Comparison of ENCODE assay signal across 1 cellular context in the genomic region with DNA sequence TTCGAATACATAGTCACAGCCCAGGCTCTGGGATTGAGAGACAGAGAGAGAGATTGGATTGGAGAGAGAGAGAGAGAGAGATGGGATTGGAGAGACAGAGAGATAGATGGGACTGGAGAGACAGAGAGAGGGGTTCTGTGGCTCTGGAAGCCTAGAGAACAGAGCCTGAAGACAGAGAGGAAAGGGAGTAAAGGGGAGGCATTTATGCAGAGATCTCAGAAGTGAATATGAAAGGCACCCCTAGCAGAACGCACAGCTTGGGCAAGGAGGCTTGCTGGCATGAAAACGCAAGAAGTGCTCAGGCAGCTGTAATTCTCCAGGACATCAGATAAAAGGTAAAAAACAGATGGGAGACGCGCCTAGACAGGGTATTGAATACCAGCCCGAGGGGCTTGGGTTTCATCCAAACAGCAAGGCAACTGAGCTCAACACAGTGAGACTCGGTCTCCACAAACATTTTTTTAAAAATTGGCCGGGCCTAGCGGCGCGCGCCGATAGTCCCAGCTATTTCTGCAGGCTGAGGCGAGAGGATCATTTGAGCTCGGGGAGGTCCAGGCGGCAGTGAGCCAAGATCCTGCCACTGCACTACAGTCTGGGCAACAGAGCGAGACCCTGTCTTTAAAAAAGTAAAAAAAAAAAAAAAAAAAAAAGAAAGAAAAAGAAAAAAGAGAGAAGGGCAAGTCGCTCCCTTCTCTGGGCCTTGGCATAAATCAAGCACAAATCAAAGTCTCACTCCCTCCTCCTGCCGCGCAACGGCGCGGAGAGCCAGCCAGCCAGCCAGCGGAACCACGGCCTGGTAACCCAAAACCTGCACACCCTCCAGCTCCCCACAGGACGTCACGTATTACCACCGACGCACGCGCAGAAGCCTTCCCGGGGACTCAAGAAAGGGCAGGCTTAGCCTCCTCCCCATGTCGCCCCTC.
TF ChIP-seq lines count a peak whose summit lies in the region.

No MANE protein-coding gene starts in this region.

TF ChIP-seq in HEK293, 187 proteins besides CTCF, POLR2A, EP300 and RAD21 (continued from another document and continues in another):
- TF ChIP-seq, protein P1, sequence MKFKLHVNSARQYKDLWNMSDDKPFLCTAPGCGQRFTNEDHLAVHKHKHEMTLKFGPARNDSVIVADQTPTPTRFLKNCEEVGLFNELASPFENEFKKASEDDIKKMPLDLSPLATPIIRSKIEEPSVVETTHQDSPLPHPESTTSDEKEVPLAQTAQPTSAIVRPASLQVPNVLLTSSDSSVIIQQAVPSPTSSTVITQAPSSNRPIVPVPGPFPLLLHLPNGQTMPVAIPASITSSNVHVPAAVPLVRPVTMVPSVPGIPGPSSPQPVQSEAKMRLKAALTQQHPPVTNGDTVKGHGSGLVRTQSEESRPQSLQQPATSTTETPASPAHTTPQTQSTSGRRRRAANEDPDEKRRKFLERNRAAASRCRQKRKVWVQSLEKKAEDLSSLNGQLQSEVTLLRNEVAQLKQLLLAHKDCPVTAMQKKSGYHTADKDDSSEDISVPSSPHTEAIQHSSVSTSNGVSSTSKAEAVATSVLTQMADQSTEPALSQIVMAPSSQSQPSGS (tag by site-specific recombination; IDR thresholded peaks at IDR 0.05; ENCODE audit: low read depth): no peak
- TF ChIP-seq SALL2 (tag by site-specific recombination; IDR thresholded peaks at IDR 0.05; ENCODE audit: borderline replicate concordance) (no peak), ZBTB1 (tag by site-specific recombination; IDR thresholded peaks at IDR 0.05) (no peak), ZNF837 (tag by site-specific recombination; IDR thresholded peaks at IDR 0.05) (no peak), ZNF548 (tag by site-specific recombination; IDR thresholded peaks at IDR 0.05) (no peak), ZNF239 (tag by site-specific recombination; IDR thresholded peaks at IDR 0.05) (no peak), ZNF221 (tag by site-specific recombination; IDR thresholded peaks at IDR 0.05; ENCODE audit: borderline replicate concordance) (no peak), KLF8 (tag by site-specific recombination; IDR thresholded peaks at IDR 0.05) (0 out of 2 replicates have a peak, but pooled peaks have one; percentile 16), ZEB2 (tag by site-specific recombination; IDR thresholded peaks at IDR 0.05) (peak; percentile 35; the same call in 1 of the 2 replicates), ZFP41 (tag by site-specific recombination; IDR thresholded peaks at IDR 0.05; ENCODE audit: borderline replicate concordance) (no peak), ZNF404 (tag by site-specific recombination; IDR thresholded peaks at IDR 0.05) (no peak), ZNF701 (tag by site-specific recombination; IDR thresholded peaks at IDR 0.05) (no peak), ZNF16 (tag by site-specific recombination; IDR thresholded peaks at IDR 0.05; ENCODE audit: low read depth) (no peak), ZNF747 (tag by site-specific recombination; IDR thresholded peaks at IDR 0.05) (no peak), GFI1B (tag by site-specific recombination; IDR thresholded peaks at IDR 0.05) (peak; percentile 87), GLIS1 (tag by site-specific recombination; IDR thresholded peaks at IDR 0.05) (peak; percentile 69), ZNF394 (tag by site-specific recombination; IDR thresholded peaks at IDR 0.05; ENCODE audit: borderline replicate concordance) (no peak), HOXA7 (CRISPR knock-in tag; IDR thresholded peaks at IDR 0.05; ENCODE audit: borderline replicate concordance) (no peak), ZNF48 (tag by site-specific recombination; IDR thresholded peaks at IDR 0.05) (no peak), KLF1 (tag by site-specific recombination; IDR thresholded peaks at IDR 0.05) (no peak), ZNF366 (tag by site-specific recombination; conservative IDR thresholded peaks at IDR 0.05) (no peak), MYNN (tag by site-specific recombination; IDR thresholded peaks at IDR 0.05; ENCODE audit: borderline replicate concordance) (no peak), ZNF184 (tag by site-specific recombination; IDR thresholded peaks at IDR 0.05) (no peak), ZNF660 (tag by site-specific recombination; IDR thresholded peaks at IDR 0.05) (peak; percentile 28; the same call in 1 of the 2 replicates), ZIC2 (tag by site-specific recombination; IDR thresholded peaks at IDR 0.05) (peak; percentile 51; the same call in 1 of the 2 replicates), ZNF785 (tag by site-specific recombination; IDR thresholded peaks at IDR 0.05) (peak; percentile 17; the same call in 1 of the 2 replicates), ZNF585B (tag by site-specific recombination; IDR thresholded peaks at IDR 0.05) (no peak), GLIS2 (tag by site-specific recombination; IDR thresholded peaks at IDR 0.05) (no peak), ZNF140 (tag by site-specific recombination; IDR thresholded peaks at IDR 0.05) (no peak), ZNF610 (tag by site-specific recombination; IDR thresholded peaks at IDR 0.05; ENCODE audit: borderline replicate concordance) (peak; percentile 56; the same call in 1 of the 2 replicates)
- TF ChIP-seq, protein P2, sequence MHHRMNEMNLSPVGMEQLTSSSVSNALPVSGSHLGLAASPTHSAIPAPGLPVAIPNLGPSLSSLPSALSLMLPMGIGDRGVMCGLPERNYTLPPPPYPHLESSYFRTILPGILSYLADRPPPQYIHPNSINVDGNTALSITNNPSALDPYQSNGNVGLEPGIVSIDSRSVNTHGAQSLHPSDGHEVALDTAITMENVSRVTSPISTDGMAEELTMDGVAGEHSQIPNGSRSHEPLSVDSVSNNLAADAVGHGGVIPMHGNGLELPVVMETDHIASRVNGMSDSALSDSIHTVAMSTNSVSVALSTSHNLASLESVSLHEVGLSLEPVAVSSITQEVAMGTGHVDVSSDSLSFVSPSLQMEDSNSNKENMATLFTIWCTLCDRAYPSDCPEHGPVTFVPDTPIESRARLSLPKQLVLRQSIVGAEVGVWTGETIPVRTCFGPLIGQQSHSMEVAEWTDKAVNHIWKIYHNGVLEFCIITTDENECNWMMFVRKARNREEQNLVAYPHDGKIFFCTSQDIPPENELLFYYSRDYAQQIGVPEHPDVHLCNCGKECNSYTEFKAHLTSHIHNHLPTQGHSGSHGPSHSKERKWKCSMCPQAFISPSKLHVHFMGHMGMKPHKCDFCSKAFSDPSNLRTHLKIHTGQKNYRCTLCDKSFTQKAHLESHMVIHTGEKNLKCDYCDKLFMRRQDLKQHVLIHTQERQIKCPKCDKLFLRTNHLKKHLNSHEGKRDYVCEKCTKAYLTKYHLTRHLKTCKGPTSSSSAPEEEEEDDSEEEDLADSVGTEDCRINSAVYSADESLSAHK (tag by site-specific recombination; IDR thresholded peaks at IDR 0.05): no peak
- TF ChIP-seq, protein P3, sequence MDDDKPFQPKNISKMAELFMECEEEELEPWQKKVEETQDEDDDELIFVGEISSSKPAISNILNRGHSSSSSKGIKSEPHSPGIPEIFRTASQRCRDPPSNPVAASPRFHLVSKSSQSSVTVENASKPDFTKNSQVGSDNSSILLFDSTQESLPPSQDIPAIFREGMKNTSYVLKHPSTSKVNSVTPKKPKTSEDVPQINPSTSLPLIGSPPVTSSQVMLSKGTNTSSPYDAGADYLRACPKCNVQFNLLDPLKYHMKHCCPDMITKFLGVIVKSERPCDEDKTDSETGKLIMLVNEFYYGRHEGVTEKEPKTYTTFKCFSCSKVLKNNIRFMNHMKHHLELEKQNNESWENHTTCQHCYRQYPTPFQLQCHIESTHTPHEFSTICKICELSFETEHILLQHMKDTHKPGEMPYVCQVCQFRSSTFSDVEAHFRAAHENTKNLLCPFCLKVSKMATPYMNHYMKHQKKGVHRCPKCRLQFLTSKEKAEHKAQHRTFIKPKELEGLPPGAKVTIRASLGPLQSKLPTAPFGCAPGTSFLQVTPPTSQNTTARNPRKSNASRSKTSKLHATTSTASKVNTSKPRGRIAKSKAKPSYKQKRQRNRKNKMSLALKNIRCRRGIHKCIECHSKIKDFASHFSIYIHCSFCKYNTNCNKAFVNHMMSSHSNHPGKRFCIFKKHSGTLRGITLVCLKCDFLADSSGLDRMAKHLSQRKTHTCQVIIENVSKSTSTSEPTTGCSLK (tag by site-specific recombination; IDR thresholded peaks at IDR 0.05): no peak
- TF ChIP-seq, protein P4, sequence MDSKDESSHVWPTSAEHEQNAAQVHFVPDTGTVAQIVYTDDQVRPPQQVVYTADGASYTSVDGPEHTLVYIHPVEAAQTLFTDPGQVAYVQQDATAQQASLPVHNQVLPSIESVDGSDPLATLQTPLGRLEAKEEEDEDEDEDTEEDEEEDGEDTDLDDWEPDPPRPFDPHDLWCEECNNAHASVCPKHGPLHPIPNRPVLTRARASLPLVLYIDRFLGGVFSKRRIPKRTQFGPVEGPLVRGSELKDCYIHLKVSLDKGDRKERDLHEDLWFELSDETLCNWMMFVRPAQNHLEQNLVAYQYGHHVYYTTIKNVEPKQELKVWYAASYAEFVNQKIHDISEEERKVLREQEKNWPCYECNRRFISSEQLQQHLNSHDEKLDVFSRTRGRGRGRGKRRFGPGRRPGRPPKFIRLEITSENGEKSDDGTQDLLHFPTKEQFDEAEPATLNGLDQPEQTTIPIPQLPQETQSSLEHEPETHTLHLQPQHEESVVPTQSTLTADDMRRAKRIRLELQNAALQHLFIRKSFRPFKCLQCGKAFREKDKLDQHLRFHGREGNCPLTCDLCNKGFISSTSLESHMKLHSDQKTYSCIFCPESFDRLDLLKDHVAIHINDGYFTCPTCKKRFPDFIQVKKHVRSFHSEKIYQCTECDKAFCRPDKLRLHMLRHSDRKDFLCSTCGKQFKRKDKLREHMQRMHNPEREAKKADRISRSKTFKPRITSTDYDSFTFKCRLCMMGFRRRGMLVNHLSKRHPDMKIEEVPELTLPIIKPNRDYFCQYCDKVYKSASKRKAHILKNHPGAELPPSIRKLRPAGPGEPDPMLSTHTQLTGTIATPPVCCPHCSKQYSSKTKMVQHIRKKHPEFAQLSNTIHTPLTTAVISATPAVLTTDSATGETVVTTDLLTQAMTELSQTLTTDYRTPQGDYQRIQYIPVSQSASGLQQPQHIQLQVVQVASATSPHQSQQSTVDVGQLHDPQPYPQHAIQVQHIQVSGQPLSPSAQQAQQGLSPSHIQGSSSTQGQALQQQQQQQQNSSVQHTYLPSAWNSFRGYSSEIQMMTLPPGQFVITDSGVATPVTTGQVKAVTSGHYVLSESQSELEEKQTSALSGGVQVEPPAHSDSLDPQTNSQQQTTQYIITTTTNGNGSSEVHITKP (tag by site-specific recombination; IDR thresholded peaks at IDR 0.05): peak; percentile 89
- TF ChIP-seq, protein P5, sequence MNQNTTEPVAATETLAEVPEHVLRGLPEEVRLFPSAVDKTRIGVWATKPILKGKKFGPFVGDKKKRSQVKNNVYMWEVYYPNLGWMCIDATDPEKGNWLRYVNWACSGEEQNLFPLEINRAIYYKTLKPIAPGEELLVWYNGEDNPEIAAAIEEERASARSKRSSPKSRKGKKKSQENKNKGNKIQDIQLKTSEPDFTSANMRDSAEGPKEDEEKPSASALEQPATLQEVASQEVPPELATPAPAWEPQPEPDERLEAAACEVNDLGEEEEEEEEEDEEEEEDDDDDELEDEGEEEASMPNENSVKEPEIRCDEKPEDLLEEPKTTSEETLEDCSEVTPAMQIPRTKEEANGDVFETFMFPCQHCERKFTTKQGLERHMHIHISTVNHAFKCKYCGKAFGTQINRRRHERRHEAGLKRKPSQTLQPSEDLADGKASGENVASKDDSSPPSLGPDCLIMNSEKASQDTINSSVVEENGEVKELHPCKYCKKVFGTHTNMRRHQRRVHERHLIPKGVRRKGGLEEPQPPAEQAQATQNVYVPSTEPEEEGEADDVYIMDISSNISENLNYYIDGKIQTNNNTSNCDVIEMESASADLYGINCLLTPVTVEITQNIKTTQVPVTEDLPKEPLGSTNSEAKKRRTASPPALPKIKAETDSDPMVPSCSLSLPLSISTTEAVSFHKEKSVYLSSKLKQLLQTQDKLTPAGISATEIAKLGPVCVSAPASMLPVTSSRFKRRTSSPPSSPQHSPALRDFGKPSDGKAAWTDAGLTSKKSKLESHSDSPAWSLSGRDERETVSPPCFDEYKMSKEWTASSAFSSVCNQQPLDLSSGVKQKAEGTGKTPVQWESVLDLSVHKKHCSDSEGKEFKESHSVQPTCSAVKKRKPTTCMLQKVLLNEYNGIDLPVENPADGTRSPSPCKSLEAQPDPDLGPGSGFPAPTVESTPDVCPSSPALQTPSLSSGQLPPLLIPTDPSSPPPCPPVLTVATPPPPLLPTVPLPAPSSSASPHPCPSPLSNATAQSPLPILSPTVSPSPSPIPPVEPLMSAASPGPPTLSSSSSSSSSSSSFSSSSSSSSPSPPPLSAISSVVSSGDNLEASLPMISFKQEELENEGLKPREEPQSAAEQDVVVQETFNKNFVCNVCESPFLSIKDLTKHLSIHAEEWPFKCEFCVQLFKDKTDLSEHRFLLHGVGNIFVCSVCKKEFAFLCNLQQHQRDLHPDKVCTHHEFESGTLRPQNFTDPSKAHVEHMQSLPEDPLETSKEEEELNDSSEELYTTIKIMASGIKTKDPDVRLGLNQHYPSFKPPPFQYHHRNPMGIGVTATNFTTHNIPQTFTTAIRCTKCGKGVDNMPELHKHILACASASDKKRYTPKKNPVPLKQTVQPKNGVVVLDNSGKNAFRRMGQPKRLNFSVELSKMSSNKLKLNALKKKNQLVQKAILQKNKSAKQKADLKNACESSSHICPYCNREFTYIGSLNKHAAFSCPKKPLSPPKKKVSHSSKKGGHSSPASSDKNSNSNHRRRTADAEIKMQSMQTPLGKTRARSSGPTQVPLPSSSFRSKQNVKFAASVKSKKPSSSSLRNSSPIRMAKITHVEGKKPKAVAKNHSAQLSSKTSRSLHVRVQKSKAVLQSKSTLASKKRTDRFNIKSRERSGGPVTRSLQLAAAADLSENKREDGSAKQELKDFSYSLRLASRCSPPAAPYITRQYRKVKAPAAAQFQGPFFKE (tag by site-specific recombination; IDR thresholded peaks at IDR 0.05; ENCODE audit: borderline replicate concordance): no peak
- TF ChIP-seq, protein P6, sequence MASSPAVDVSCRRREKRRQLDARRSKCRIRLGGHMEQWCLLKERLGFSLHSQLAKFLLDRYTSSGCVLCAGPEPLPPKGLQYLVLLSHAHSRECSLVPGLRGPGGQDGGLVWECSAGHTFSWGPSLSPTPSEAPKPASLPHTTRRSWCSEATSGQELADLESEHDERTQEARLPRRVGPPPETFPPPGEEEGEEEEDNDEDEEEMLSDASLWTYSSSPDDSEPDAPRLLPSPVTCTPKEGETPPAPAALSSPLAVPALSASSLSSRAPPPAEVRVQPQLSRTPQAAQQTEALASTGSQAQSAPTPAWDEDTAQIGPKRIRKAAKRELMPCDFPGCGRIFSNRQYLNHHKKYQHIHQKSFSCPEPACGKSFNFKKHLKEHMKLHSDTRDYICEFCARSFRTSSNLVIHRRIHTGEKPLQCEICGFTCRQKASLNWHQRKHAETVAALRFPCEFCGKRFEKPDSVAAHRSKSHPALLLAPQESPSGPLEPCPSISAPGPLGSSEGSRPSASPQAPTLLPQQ (tag by site-specific recombination; IDR thresholded peaks at IDR 0.05): peak; percentile 49; the same call in 1 of the 2 replicates
- TF ChIP-seq, protein P7, sequence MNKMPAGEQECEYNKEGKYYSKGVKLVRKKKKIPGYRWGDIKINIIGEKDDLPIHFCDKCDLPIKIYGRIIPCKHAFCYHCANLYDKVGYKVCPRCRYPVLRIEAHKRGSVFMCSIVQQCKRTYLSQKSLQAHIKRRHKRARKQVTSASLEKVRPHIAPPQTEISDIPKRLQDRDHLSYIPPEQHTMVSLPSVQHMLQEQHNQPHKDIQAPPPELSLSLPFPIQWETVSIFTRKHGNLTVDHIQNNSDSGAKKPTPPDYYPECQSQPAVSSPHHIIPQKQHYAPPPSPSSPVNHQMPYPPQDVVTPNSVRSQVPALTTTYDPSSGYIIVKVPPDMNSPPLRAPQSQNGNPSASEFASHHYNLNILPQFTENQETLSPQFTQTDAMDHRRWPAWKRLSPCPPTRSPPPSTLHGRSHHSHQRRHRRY (tag by site-specific recombination; IDR thresholded peaks at IDR 0.05): no peak
